11 cellular contexts compared by ENCODE assay signal in genomic region chr15:64164436-64164835, GRCh38. TPM values are rescaled to one million over a fixed set of nuclear protein-coding genes. Genes with fewer than 3 reads are reported as not detected.
DNase-seq lines count a peak whose midpoint lies in the region; ATAC-seq and TF ChIP-seq lines count a peak whose summit lies in the region.
"Had no signal": no experiment of that assay in that cellular context is flagged by ENCODE, and none has a peak within 500 bp of the region (broad histone marks: within the 10 kb centered on the region; RNA-seq: fewer than 3 reads in every experiment).

No MANE protein-coding gene starts in this region.

- no peaks in the 10 kb centered on the region for H3K27me3 ChIP-seq in right cardiac atrium (ENCODE audit: control insufficient read depth, insufficient read depth)
- H3K27me3 ChIP-seq in right lobe of liver, result no peaks in the 10 kb centered on the region
- H3K27me3 ChIP-seq in upper lobe of right lung, result no peaks in the 10 kb centered on the region

- H3K4me1 ChIP-seq in right cardiac atrium (ENCODE audit: control insufficient read depth, insufficient read depth, low read length), result peaks cover 4% of the 10 kb centered on the region
- H3K4me1 ChIP-seq in right lobe of liver, result peaks cover 0 to 41% (median 16%) of the 10 kb centered on the region in 4 donors
- H3K4me1 ChIP-seq in upper lobe of right lung, result peaks cover 28% of the 10 kb centered on the region

- intact Hi-C loops in right cardiac atrium (cut with DNase I), result no loop called here
- intact Hi-C loops in cardiac septum (cut with DNase I), result no loop called here
- intact Hi-C loops in right lobe of liver (cut with DNase I), result no loop called here
- intact Hi-C loops in upper lobe of right lung (cut with DNase I), result no loop called here

- ATAC-seq in right cardiac atrium (no peak), right lobe of liver (no peak), upper lobe of right lung (no peak), HG03520 (IDR thresholded peaks at IDR 0.05; ENCODE audit: unreplicated experiment) (no peak), HG02981 (IDR thresholded peaks at IDR 0.05; ENCODE audit: unreplicated experiment) (no peak)
- ATAC-seq in activated T-helper 17 cell treated with anti-CD3 and anti-CD28 coated beads, Interleukin-2, amount 50 U/mL, for 72 hours (replicated peaks), result no peak
- ATAC-seq: PC-3 had no signal

- DNase-seq in right cardiac atrium (no peak), cardiac septum (ENCODE audit: low spot score) (no peak), right lobe of liver (peak in 1 of 3 donors; percentile 42), upper lobe of right lung (no peak), T-helper 9 cell (no peak)
- DNase-seq: central memory CD4-positive, alpha-beta T cell; PC-3; T1000 had no signal

- H3K9me3 ChIP-seq in right cardiac atrium (ENCODE audit: control insufficient read depth, low read length), result no peaks in the 10 kb centered on the region
- H3K9me3 ChIP-seq in right lobe of liver, result no peaks in the 10 kb centered on the region
- no peaks in the 10 kb centered on the region for H3K9me3 ChIP-seq in upper lobe of right lung

- 94% methylated on average over 4 of the region's 4 CpGs for WGBS in right cardiac atrium
- 72% methylated on average over 4 of the region's 4 CpGs for WGBS in right lobe of liver (ENCODE audit: insufficient coverage, low coverage, low lambda C conversion rate, missing lambda C conversion rate)

- peak overlapping the region; percentile 51 for H3K27ac ChIP-seq in right cardiac atrium (ENCODE audit: low read length)
- H3K27ac ChIP-seq in right lobe of liver, result peak overlapping the region; percentile 84 to 86 (median 86)
- peak overlapping the region; percentile 96 for H3K27ac ChIP-seq in upper lobe of right lung

- H3K36me3 ChIP-seq in right lobe of liver, result peaks cover 9 to 25% (median 18%) of the 10 kb centered on the region in 4 donors
- H3K36me3 ChIP-seq in upper lobe of right lung, result peaks cover 23% of the 10 kb centered on the region

- peak overlapping the region; percentile 96 for H3K27ac Mint-ChIP-seq in activated T-helper 17 cell treated with anti-CD3 and anti-CD28 coated beads, Interleukin-2, amount 50 U/mL, for 72 hours

- no peaks in the 10 kb centered on the region for H3K9me3 Mint-ChIP-seq in activated T-helper 17 cell treated with anti-CD3 and anti-CD28 coated beads, Interleukin-2, amount 50 U/mL, for 72 hours

- peak overlapping the region; percentile 93 for H3K4me3 Mint-ChIP-seq in activated T-helper 17 cell treated with anti-CD3 and anti-CD28 coated beads, Interleukin-2, amount 50 U/mL, for 72 hours

- no peaks in the 10 kb centered on the region for H3K27me3 Mint-ChIP-seq in activated T-helper 17 cell treated with anti-CD3 and anti-CD28 coated beads, Interleukin-2, amount 50 U/mL, for 72 hours

- H3K36me3 Mint-ChIP-seq in activated T-helper 17 cell treated with anti-CD3 and anti-CD28 coated beads, Interleukin-2, amount 50 U/mL, for 72 hours (ENCODE audit: low read depth), result peaks cover 33% of the 10 kb centered on the region

- TF ChIP-seq POLR2A in right lobe of liver (IDR thresholded peaks at IDR 0.05), result no peak

- no peak overlapping the region for H3K4me3 ChIP-seq in right cardiac atrium (ENCODE audit: low read length)
- no peak overlapping the region for H3K4me3 ChIP-seq in right lobe of liver
- H3K4me3 ChIP-seq in upper lobe of right lung, result no peak overlapping the region

- TF ChIP-seq CTCF in right lobe of liver (IDR thresholded peaks at IDR 0.05), result no peak
- no peak for TF ChIP-seq CTCF in upper lobe of right lung (IDR thresholded peaks at IDR 0.05)

- H3K4me1 Mint-ChIP-seq in activated T-helper 17 cell treated with anti-CD3 and anti-CD28 coated beads, Interleukin-2, amount 50 U/mL, for 72 hours, result peaks cover 36% of the 10 kb centered on the region

RNA-seq across cellular contexts. Expression of gene PPIB, which starts 1.6 kb away (rescaled TPM):
- total RNA-seq in right cardiac atrium (100 to 1,000 TPM; 131 to 263 (median 186) TPM), cardiac septum (121 TPM), right lobe of liver (100 to 1,000 TPM; 276 to 535 (median 474) TPM), upper lobe of right lung (389 TPM)
- 209 TPM for polyA plus RNA-seq in right cardiac atrium
- 100 to 1,000 TPM; 194 to 363 TPM for total RNA-seq in activated T-helper 17 cell treated with anti-CD3 and anti-CD28 coated beads, Interleukin-2, amount 50 U/mL, for 72 hours

RNA-seq across cellular contexts. Expression of gene SNX22, which starts 12.9 kb away (rescaled TPM):
- total RNA-seq in right cardiac atrium (100 to 1,000 TPM in 1 of 4 donors, 10 to 100 TPM in 3; 56.2 to 114 (median 62.6) TPM), cardiac septum (1.5 TPM), right lobe of liver (1 to 10 TPM in 5 of 6 experiments, under 1 TPM in 1; 0.43 to 4.2 (median 1.6) TPM), upper lobe of right lung (28.3 TPM)
- polyA plus RNA-seq in right cardiac atrium, result 74.0 TPM
- under 1 TPM; 0.26 to 0.77 TPM for total RNA-seq in activated T-helper 17 cell treated with anti-CD3 and anti-CD28 coated beads, Interleukin-2, amount 50 U/mL, for 72 hours
